1 cellular context compared by ENCODE assay signal in genomic region chr2:219160186-219161017, GRCh38.
TF ChIP-seq lines count a peak whose summit lies in the region.

TSS of gene NHEJ1 (minus strand) at chr2:219160815. CDS start at chr2:219158362, 2,453 bp downstream.

TF ChIP-seq in HEK293, 187 proteins besides CTCF, POLR2A, EP300 and RAD21 (continued from another document):
- TF ChIP-seq PRDM1 (tag by site-specific recombination; IDR thresholded peaks at IDR 0.05) (peak; percentile 62), ZNF10 (tag by site-specific recombination; IDR thresholded peaks at IDR 0.05) (peak; percentile 31; the same call in 1 of the 2 replicates), KLF17 (tag by site-specific recombination; IDR thresholded peaks at IDR 0.05) (peak; percentile 57; the same call in 1 of the 2 replicates), ZNF624 (tag by site-specific recombination; IDR thresholded peaks at IDR 0.05) (no peak), ZNF112 (tag by site-specific recombination; IDR thresholded peaks at IDR 0.05) (no peak), ZNF843 (tag by site-specific recombination; IDR thresholded peaks at IDR 0.05) (no peak), ZNF837 (tag by site-specific recombination; IDR thresholded peaks at IDR 0.05) (no peak), ZNF660 (tag by site-specific recombination; IDR thresholded peaks at IDR 0.05) (peak; percentile 43; the same call in 1 of the 2 replicates), ZSCAN5A (tag by site-specific recombination; IDR thresholded peaks at IDR 0.05) (0 out of 2 replicates have a peak, but pooled peaks have one; percentile 53), EGR2 (tag by site-specific recombination; IDR thresholded peaks at IDR 0.05; ENCODE audit: low read depth) (peak; percentile 34; the same call in 1 of the 2 replicates), ZNF610 (tag by site-specific recombination; IDR thresholded peaks at IDR 0.05; ENCODE audit: borderline replicate concordance) (0 out of 2 replicates have a peak, but pooled peaks have one; percentile 35), ZNF202 (tag by site-specific recombination; IDR thresholded peaks at IDR 0.05; ENCODE audit: borderline replicate concordance) (no peak), ZNF692 (tag by site-specific recombination; IDR thresholded peaks at IDR 0.05) (peak; percentile 97), ZSCAN4 (tag by site-specific recombination; IDR thresholded peaks at IDR 0.05) (no peak), ZBTB10 (tag by site-specific recombination; IDR thresholded peaks at IDR 0.05) (peak; percentile 85)
